21 cellular contexts compared by ENCODE assay signal in genomic region chr5:134019636-134020035, GRCh38. TPM values are rescaled to one million over a fixed set of nuclear protein-coding genes. Genes with fewer than 3 reads are reported as not detected.
A peak's percentile ranks its signal among the peaks of the same experiment; 100 is the strongest.
DNase-seq lines count a peak whose midpoint lies in the region; ATAC-seq and TF ChIP-seq lines count a peak whose summit lies in the region.
"Had no signal": no experiment of that assay in that cellular context is flagged by ENCODE, and none has a peak within 500 bp of the region (broad histone marks: within the 10 kb centered on the region; RNA-seq: fewer than 3 reads in every experiment).

No MANE protein-coding gene starts in this region.

- no peaks in the 10 kb centered on the region for H3K9me3 Mint-ChIP-seq in natural killer cell treated with Interleukin-12 subunit alpha and Interleukin-12 subunit beta and Interleukin-15 and Interleukin-18, amount 100 ng/mL, for 72 hours
- H3K9me3 Mint-ChIP-seq in natural killer cell = no peaks in the 10 kb centered on the region
- H3K9me3 Mint-ChIP-seq in neural crest cell = no peaks in the 10 kb centered on the region
- H3K9me3 Mint-ChIP-seq: activated B cell treated with CpG ODN at 0.5 μM for 24 hours; activated naive CD8-positive, alpha-beta T cell treated with anti-CD3 and anti-CD28 coated beads for 36 hours had no signal

- no peak overlapping the region for H3K27ac Mint-ChIP-seq in natural killer cell treated with Interleukin-12 subunit alpha and Interleukin-12 subunit beta and Interleukin-15 and Interleukin-18, amount 100 ng/mL, for 72 hours
- no peak overlapping the region for H3K27ac Mint-ChIP-seq in natural killer cell
- H3K27ac Mint-ChIP-seq in neural crest cell (ENCODE audit: unreplicated experiment) = peak overlapping the region; percentile 4
- H3K27ac Mint-ChIP-seq: activated B cell treated with CpG ODN at 0.5 μM for 24 hours; activated naive CD8-positive, alpha-beta T cell treated with anti-CD3 and anti-CD28 coated beads for 36 hours had no signal

- ATAC-seq in natural killer cell treated with Interleukin-12 subunit alpha and Interleukin-12 subunit beta and Interleukin-15 and Interleukin-18, amount 100 ng/mL, for 72 hours = no peak
- ATAC-seq in natural killer cell (no peak), esophagus mucosa (peak; percentile 33)
- ATAC-seq: psoas muscle had no signal

- DNase-seq in natural killer cell treated with Interleukin-12 subunit alpha and Interleukin-12 subunit beta and Interleukin-15 and Interleukin-18, amount 100 ng/mL, for 72 hours (ENCODE audit: low spot score) = peak; percentile 47
- no peak for DNase-seq in natural killer cell
- no peak for DNase-seq in neural crest cell (ENCODE audit: low read depth, low spot score)
- DNase-seq in HK-2 (ENCODE audit: unreplicated experiment) = no peak
- no peak for DNase-seq in OCI-M1 (lab: John Stamatoyannopoulos, UW)
- DNase-seq in activated CD4-positive, alpha-beta T cell treated with anti-CD3 and anti-CD28 coated beads for 4 hours = no peak
- DNase-seq in activated T-cell treated with anti-CD3 and anti-CD28 coated beads for 4 hours = no peak
- DNase-seq: activated B cell treated with CpG ODN at 0.5 μM for 24 hours; activated CD4-positive, alpha-beta T cell treated with anti-CD3 and anti-CD28 coated beads, Interleukin-2, amount 50 U/mL, for 48 hours; activated CD8-positive, alpha-beta memory T cell treated with anti-CD3 and anti-CD28 coated beads, Interleukin-2, amount 50 U/mL, for 48 hours; activated naive CD8-positive, alpha-beta T cell treated with anti-CD3 and anti-CD28 coated beads for 36 hours; BE2C; cerebellar nuclear complex; DND-41; hypothalamus; NCI-H2171 treated with DMSO at 0.1 percent for 48 hours; psoas muscle; SHP77; stimulated activated naive CD4-positive, alpha-beta T cell; T1000 had no signal

- intact Hi-C loops in natural killer cell (cut with micrococcal nuclease) = no loop called here

- H3K4me1 Mint-ChIP-seq in natural killer cell treated with Interleukin-12 subunit alpha and Interleukin-12 subunit beta and Interleukin-15 and Interleukin-18, amount 100 ng/mL, for 72 hours (ENCODE audit: low read depth in 2 of 2) = no peaks in the 10 kb centered on the region
- no peaks in the 10 kb centered on the region for H3K4me1 Mint-ChIP-seq in natural killer cell
- no peaks in the 10 kb centered on the region for H3K4me1 Mint-ChIP-seq in neural crest cell
- H3K4me1 Mint-ChIP-seq: activated B cell treated with CpG ODN at 0.5 μM for 24 hours had no signal

- no peak overlapping the region for H3K4me3 Mint-ChIP-seq in natural killer cell treated with Interleukin-12 subunit alpha and Interleukin-12 subunit beta and Interleukin-15 and Interleukin-18, amount 100 ng/mL, for 72 hours
- H3K4me3 Mint-ChIP-seq in natural killer cell = no peak overlapping the region
- H3K4me3 Mint-ChIP-seq in neural crest cell = no peak overlapping the region
- H3K4me3 Mint-ChIP-seq: activated B cell treated with CpG ODN at 0.5 μM for 24 hours; activated naive CD8-positive, alpha-beta T cell treated with anti-CD3 and anti-CD28 coated beads for 36 hours had no signal

- H3K27me3 Mint-ChIP-seq in natural killer cell treated with Interleukin-12 subunit alpha and Interleukin-12 subunit beta and Interleukin-15 and Interleukin-18, amount 100 ng/mL, for 72 hours = peaks cover 0 to 2% of the 10 kb centered on the region in 2 donors
- H3K27me3 Mint-ChIP-seq in natural killer cell (ENCODE audit: low read depth in 2 of 2) = no peaks in the 10 kb centered on the region
- H3K27me3 Mint-ChIP-seq in neural crest cell (ENCODE audit: low read depth) = no peaks in the 10 kb centered on the region
- H3K27me3 Mint-ChIP-seq: activated B cell treated with CpG ODN at 0.5 μM for 24 hours; activated naive CD8-positive, alpha-beta T cell treated with anti-CD3 and anti-CD28 coated beads for 36 hours had no signal

- no peaks in the 10 kb centered on the region for H3K36me3 Mint-ChIP-seq in natural killer cell treated with Interleukin-12 subunit alpha and Interleukin-12 subunit beta and Interleukin-15 and Interleukin-18, amount 100 ng/mL, for 72 hours
- no peaks in the 10 kb centered on the region for H3K36me3 Mint-ChIP-seq in natural killer cell
- no peaks in the 10 kb centered on the region for H3K36me3 Mint-ChIP-seq in neural crest cell (ENCODE audit: low read depth)
- H3K36me3 Mint-ChIP-seq: activated naive CD8-positive, alpha-beta T cell treated with anti-CD3 and anti-CD28 coated beads for 36 hours had no signal

- no peak for TF ChIP-seq CTCF in natural killer cell (IDR thresholded peaks at IDR 0.05)
- TF ChIP-seq CTCF in neural crest cell (conservative IDR thresholded peaks at IDR 0.05) = no peak

RNA-seq across cellular contexts. Expression of gene VDAC1, which starts 14.9 kb away (rescaled TPM):
- total RNA-seq in natural killer cell treated with Interleukin-12 subunit alpha and Interleukin-12 subunit beta and Interleukin-15 and Interleukin-18, amount 100 ng/mL, for 72 hours = 100 to 1,000 TPM; 325 to 329 TPM
- total RNA-seq in natural killer cell (10 to 100 TPM; 54.0 to 63.3 (median 60.2) TPM), esophagus mucosa (154 TPM), neural crest cell (218 and 234 TPM in 2 replicates)

RNA-seq across cellular contexts. Expression of gene C5orf15, which starts 51.2 kb away (rescaled TPM):
- total RNA-seq in natural killer cell treated with Interleukin-12 subunit alpha and Interleukin-12 subunit beta and Interleukin-15 and Interleukin-18, amount 100 ng/mL, for 72 hours = 10 to 100 TPM; 16.7 to 41.6 TPM
- 10 to 100 TPM; 15.2 to 19.9 (median 18.0) TPM for total RNA-seq in natural killer cell
- 14.3 TPM for total RNA-seq in esophagus mucosa
- 38.4 and 39.4 TPM in 2 replicates for total RNA-seq in neural crest cell
